Comparison of ENCODE assay signal across 6 cellular contexts in the genomic region with DNA sequence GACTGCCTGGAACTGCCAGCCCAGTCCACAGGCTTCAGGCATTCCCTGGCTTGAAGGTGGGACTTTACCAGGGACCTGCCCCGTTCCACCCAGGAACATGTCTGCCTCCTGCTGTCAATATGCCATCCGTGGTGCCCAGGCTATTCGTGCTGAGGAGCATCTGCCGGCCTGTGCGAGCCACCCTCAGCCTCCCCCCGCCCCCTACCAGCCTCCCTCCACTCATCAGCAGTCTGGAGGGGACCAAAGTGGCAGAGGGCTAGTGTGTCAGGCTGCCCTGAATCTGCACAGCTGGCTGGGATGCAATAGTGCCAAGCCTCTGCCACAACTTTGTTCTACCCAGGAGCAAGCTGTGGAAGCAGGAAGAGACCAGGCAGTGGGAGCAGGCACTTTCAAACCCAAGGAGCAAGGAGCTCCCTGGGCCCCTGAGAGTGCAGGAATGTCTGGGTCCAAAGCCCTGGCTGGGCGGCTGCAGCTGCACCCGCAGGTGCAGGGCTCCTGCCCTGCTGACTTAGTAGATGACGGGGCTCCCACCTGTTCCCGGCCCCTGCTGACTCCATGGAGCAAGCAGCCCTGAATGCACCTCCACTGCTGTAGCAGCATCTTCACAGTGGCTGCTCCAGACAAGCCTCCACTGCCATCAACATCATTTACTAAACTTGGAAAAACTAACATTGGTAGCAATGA.
"Had no signal": no experiment of that assay in that cellular context is flagged by ENCODE, and none has a peak within 500 bp of the region (broad histone marks: within the 10 kb centered on the region; RNA-seq: fewer than 3 reads in every experiment).

No MANE protein-coding gene starts in this region.

- H3K4me3 Mint-ChIP-seq: H9 had no signal

- H3K4me3 ChIP-seq: GM23248, K562 had no signal

- DNase-seq: GM23248, GOT3, H9, HCEC 1CT, IMR-90 had no signal

- H3K27ac Mint-ChIP-seq: H9 had no signal

- ATAC-seq: K562 had no signal

- H3K9me3 Mint-ChIP-seq: H9 had no signal

- H3K27ac ChIP-seq: GM23248 had no signal
